Comparison of ENCODE assay signal across 20 cellular contexts in the genomic region with DNA sequence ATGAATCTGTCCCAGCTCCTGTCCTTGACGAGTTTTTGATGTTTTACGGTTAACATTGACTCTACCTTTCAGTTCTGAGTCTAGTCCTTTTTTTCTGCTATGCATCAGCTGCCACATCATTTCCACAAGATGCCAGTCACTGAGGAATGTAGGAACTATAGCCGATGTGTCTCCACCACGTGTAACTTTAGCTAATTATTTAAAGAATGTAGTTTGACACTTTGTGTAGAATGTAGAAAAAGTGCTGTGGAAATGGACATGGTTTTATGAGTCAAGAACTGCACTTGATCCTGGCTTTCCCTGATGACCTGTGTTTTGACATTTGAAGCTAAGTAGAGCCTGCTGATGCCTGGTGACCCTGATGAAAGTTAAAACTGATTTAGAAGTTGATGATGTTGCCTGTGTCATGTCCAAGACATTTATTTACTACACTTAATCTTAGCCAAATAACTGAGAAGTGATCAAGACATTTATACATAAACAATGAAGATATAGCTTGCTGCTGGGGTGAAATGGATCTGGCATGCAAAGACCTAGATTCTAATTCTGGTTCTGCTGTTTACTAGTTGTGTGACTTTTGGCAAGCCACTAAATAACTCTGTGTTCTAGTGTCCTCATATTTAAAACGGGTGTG. TPM values are rescaled to one million over a fixed set of nuclear protein-coding genes. Genes with fewer than 3 reads are reported as not detected.
DNase-seq lines count a peak whose midpoint lies in the region; ATAC-seq and TF ChIP-seq lines count a peak whose summit lies in the region.
"Had no signal": no experiment of that assay in that cellular context is flagged by ENCODE, and none has a peak within 500 bp of the region (broad histone marks: within the 10 kb centered on the region; RNA-seq: fewer than 3 reads in every experiment).

No MANE protein-coding gene starts in this region.

- no peak overlapping the region for H2BK5ac ChIP-seq in IMR-90 (ENCODE audit: low read depth, low read length, poor library complexity, severe bottlenecking)

- ATAC-seq in IMR-90 (ENCODE audit: low read depth) = peak; percentile 3; the same call in 1 of the 2 replicates
- no peak for ATAC-seq in HG03432 (IDR thresholded peaks at IDR 0.05; ENCODE audit: unreplicated experiment)
- no peak for ATAC-seq in GM21737 (IDR thresholded peaks at IDR 0.05; ENCODE audit: unreplicated experiment)

- H3K4me2 ChIP-seq in IMR-90 (ENCODE audit: low read depth, low read length) = peak overlapping the region; percentile 39; the same call in 1 of the 2 replicates
- H3K4me2 ChIP-seq: neural progenitor cell had no signal

- TF ChIP-seq RAD21 in IMR-90 (IDR thresholded peaks at IDR 0.05; ENCODE audit: low read length) = no peak

- intact Hi-C loops in IMR-90 (cut with micrococcal nuclease) = no loop called here

- dilution Hi-C loops in IMR-90 (cut with HindIII; ENCODE audit: low sequenced_read_pairs, unreplicated experiment) = no loop called here

- TF ChIP-seq CTCF in AG10803 (conservative IDR thresholded peaks at IDR 0.05; ENCODE audit: low read length) = no peak
- no peak for TF ChIP-seq CTCF in IMR-90 (conservative IDR thresholded peaks at IDR 0.05; ENCODE audit: low read depth, low read length)
- TF ChIP-seq CTCF in retinal pigment epithelial cell (conservative IDR thresholded peaks at IDR 0.05; ENCODE audit: low read depth, low read length) = no peak
- TF ChIP-seq CTCF in coronary artery (IDR thresholded peaks at IDR 0.05) = no peak

- H4K20me1 ChIP-seq in IMR-90 (ENCODE audit: insufficient read depth, low read length) = no peaks in the 10 kb centered on the region

- no TSS peak for BruUV-seq in IMR-90 (replicated peaks; lab: Mats Ljungman, UMichigan)

- H3K9me1 ChIP-seq in IMR-90 (ENCODE audit: insufficient read depth, low read length) = no peaks in the 10 kb centered on the region; the same call in 1 of the 2 replicates

- H4K91ac ChIP-seq in IMR-90 (ENCODE audit: insufficient read depth, low read depth, low read length) = no peak overlapping the region

- no peak overlapping the region for H3K27ac ChIP-seq in IMR-90 (ENCODE audit: insufficient read depth, low read length)
- no peak overlapping the region for H3K27ac ChIP-seq in coronary artery
- H3K27ac ChIP-seq: neural progenitor cell, RWPE1 had no signal

- H3K4me3 ChIP-seq in AG10803 (ENCODE audit: low read length) (no peak overlapping the region), IMR-90 (ENCODE audit: insufficient read depth, low read depth, low read length) (no peak overlapping the region), retinal pigment epithelial cell (ENCODE audit: low read length) (no peak overlapping the region), coronary artery (no peak overlapping the region)
- H3K4me3 ChIP-seq: neural progenitor cell had no signal

- no peak overlapping the region for H3K23ac ChIP-seq in IMR-90 (ENCODE audit: low read depth, low read length)

- WGBS in IMR-90 (ENCODE audit: extremely low coverage in 2 of 2, insufficient read length in 1 of 2), 2 experiments = no CpG with 5 or more reads among the region's 5 CpGs

- no peak overlapping the region for H2BK120ac ChIP-seq in IMR-90 (ENCODE audit: low read depth, low read length)

- no peak overlapping the region for H3K14ac ChIP-seq in IMR-90 (replicated peaks; ENCODE audit: low read depth, low read length)

- no peak overlapping the region for H2AK9ac ChIP-seq in IMR-90 (replicated peaks; ENCODE audit: low read depth, low read length, poor library complexity)

- no peak overlapping the region for H3K9ac ChIP-seq in IMR-90 (ENCODE audit: low read depth, low read length)
- H3K9ac ChIP-seq: neural progenitor cell had no signal

- no peak overlapping the region for H2AK5ac ChIP-seq in IMR-90 (ENCODE audit: low read depth, low read length)

- H3K79me1 ChIP-seq in IMR-90 (ENCODE audit: low read depth in 1 of 2, low read length in 2 of 2) = peaks cover 0 to 5% of the 10 kb centered on the region in 2 experiments; a peak in 3 of 4 replicates

- no peak overlapping the region for H2BK20ac ChIP-seq in IMR-90 (ENCODE audit: low read depth, low read length)

- no peak overlapping the region for H4K5ac ChIP-seq in IMR-90 (ENCODE audit: low read depth, low read length)

- no peak for TF ChIP-seq POLR2A in IMR-90 (IDR thresholded peaks at IDR 0.05; ENCODE audit: low read depth, low read length)

- DNase-seq in AG10803 (ENCODE audit: low read depth) (peak; percentile 19), IMR-90 (peak; percentile 33), fibroblast of gingiva (ENCODE audit: low read depth) (peak; percentile 41), retinal pigment epithelial cell (ENCODE audit: low read depth) (peak; percentile 61), coronary artery (ENCODE audit: low spot score) (no peak), pons (ENCODE audit: low spot score) (no peak)
- DNase-seq: activated CD4-positive, alpha-beta T cell treated with anti-CD3 and anti-CD28 coated beads, Interleukin-2, amount 10 ng/mL, durations not matched to agents 7 days and 5 days; activated CD8-positive, alpha-beta memory T cell treated with anti-CD3 and anti-CD28 coated beads, Interleukin-2, amount 50 U/mL, for 48 hours; activated naive CD4-positive, alpha-beta T cell treated with anti-CD3 and anti-CD28 coated beads, Interleukin-2, amount 10 ng/mL, durations not matched to agents 7 days and 5 days; BE2C; H7; head of caudate nucleus; NCI-H187; NCI-H446; stimulated activated CD4-positive, alpha-beta T cell treated with anti-CD3 and anti-CD28 coated beads, Interleukin-2, amount 100 ng/mL, for 24 hours; SW 1271 had no signal

- H4K8ac ChIP-seq in IMR-90 (ENCODE audit: low read depth in 2 of 2, low read length in 2 of 2) = no peak overlapping the region; a peak in 1 of 4 replicates

- no peak overlapping the region for H3K4ac ChIP-seq in IMR-90 (ENCODE audit: low read depth, low read length)

- CTCF ChIA-PET in IMR-90 (lab: Yijun Ruan, JAX) = no interaction called here

- H3K9me3 ChIP-seq in IMR-90 (ENCODE audit: control insufficient read depth, insufficient read depth, low read length) = no peaks in the 10 kb centered on the region
- H3K9me3 ChIP-seq: BE2C had no signal

- H3K27me3 ChIP-seq in IMR-90 (ENCODE audit: control insufficient read depth, insufficient read depth, low read length) = no peaks in the 10 kb centered on the region
- H3K27me3 ChIP-seq: BE2C, neural progenitor cell had no signal

- H3K4me1 ChIP-seq in IMR-90 (ENCODE audit: control insufficient read depth, insufficient read depth, low read length) = no peaks in the 10 kb centered on the region; the same call in 1 of the 2 replicates
- H3K4me1 ChIP-seq: BE2C had no signal

- no peak overlapping the region for H2AFZ ChIP-seq in IMR-90 (replicated peaks; ENCODE audit: low read length, poor library complexity)
- H2AFZ ChIP-seq: neural progenitor cell had no signal

- no peak overlapping the region for H3K18ac ChIP-seq in IMR-90 (ENCODE audit: low read depth, low read length)

- H3K36me3 ChIP-seq in IMR-90 (ENCODE audit: control insufficient read depth, insufficient read depth, low read length) = no peaks in the 10 kb centered on the region
- H3K36me3 ChIP-seq: BE2C, neural progenitor cell had no signal

- H3K56ac ChIP-seq in IMR-90 (ENCODE audit: extremely low read depth, insufficient read depth, low read length) = no peak overlapping the region

- POLR2A ChIA-PET in IMR-90 (lab: Charles Lee; ENCODE audit: unreplicated experiment) = interaction anchor here (0.5 kb wide), 1 partner anchor 97 kb away, joined by 8 read pairs; no protein-coding TSS in a partner anchor

- no peak overlapping the region for H2BK15ac ChIP-seq in IMR-90 (ENCODE audit: low read depth, low read length)

- in situ Hi-C loops in IMR-90 (cut with MboI; ENCODE audit: low sequenced_read_pairs) = no loop called here

TF ChIP-seq in IMR-90, 13 proteins besides CTCF, POLR2A, EP300 and RAD21:
- TF ChIP-seq CHD1 (IDR thresholded peaks at IDR 0.05; ENCODE audit: low read depth, low read length) (no peak), RFX5 (IDR thresholded peaks at IDR 0.05; ENCODE audit: low read depth, low read length) (no peak), MXI1 (IDR thresholded peaks at IDR 0.05; ENCODE audit: borderline replicate concordance, low read depth, low read length) (no peak), RCOR1 (IDR thresholded peaks at IDR 0.05; ENCODE audit: insufficient replicate concordance, low read length) (no peak), NFE2L2 (IDR thresholded peaks at IDR 0.05; ENCODE audit: low read depth, low read length) (no peak), FOS (IDR thresholded peaks at IDR 0.05; ENCODE audit: low read depth, low read length) (no peak), SMC3 (IDR thresholded peaks at IDR 0.05; ENCODE audit: low read depth, low read length) (no peak), MAZ (IDR thresholded peaks at IDR 0.05; ENCODE audit: borderline replicate concordance, low read depth, low read length) (no peak)
- TF ChIP-seq, protein P1, sequence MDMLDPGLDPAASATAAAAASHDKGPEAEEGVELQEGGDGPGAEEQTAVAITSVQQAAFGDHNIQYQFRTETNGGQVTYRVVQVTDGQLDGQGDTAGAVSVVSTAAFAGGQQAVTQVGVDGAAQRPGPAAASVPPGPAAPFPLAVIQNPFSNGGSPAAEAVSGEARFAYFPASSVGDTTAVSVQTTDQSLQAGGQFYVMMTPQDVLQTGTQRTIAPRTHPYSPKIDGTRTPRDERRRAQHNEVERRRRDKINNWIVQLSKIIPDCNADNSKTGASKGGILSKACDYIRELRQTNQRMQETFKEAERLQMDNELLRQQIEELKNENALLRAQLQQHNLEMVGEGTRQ (IDR thresholded peaks at IDR 0.05; ENCODE audit: low read depth, low read length) = no peak

RNA-seq across cellular contexts. Expression of a gene that starts 4.4 kb away (rescaled TPM):
- total RNA-seq in IMR-90 (2012; rRNA removed) = 98.9 and 127 TPM in 2 replicates
- 38.1 and 51.4 TPM in 2 replicates for polyA plus RNA-seq in IMR-90 (2012; rRNA removed)
- polyA plus RNA-seq in IMR-90 (2012; cell fraction: cytosol; rRNA removed) = 11.8 and 14.9 TPM in 2 replicates
- 15.3 and 74.5 TPM in 2 replicates for polyA plus RNA-seq in IMR-90 (2012; cell fraction: nucleus; rRNA removed; ENCODE audit: low replicate concordance)

Comparison
In these comparisons a context has a peak if more than half of its experiments do, and no peak if none do; other contexts are left out.
1. DNase-seq: peak in AG10803 (single experiment), IMR-90 (single experiment), fibroblast of gingiva (single experiment) and retinal pigment epithelial cell (single experiment); none in coronary artery (single experiment) and pons (single experiment).